9 cellular contexts compared by ENCODE assay signal in genomic region chr12:46385439-46385838, GRCh38. TPM values are rescaled to one million over a fixed set of nuclear protein-coding genes. Genes with fewer than 3 reads are reported as not detected.
DNase-seq lines count a peak whose midpoint lies in the region; TF ChIP-seq lines count a peak whose summit lies in the region.
"Had no signal": no experiment of that assay in that cellular context is flagged by ENCODE, and none has a peak within 500 bp of the region (broad histone marks: within the 10 kb centered on the region; RNA-seq: fewer than 3 reads in every experiment).

No MANE protein-coding gene starts in this region.

- no peaks in the 10 kb centered on the region for H3K27me3 Mint-ChIP-seq in CD8-positive, alpha-beta memory T cell

- H3K4me3 ChIP-seq in CD8-positive, alpha-beta memory T cell (ENCODE audit: low read length), result no peak overlapping the region
- H3K4me3 ChIP-seq in NB4 (ENCODE audit: low read depth, low read length) (peak overlapping the region; percentile 84), esophagus muscularis mucosa (no peak overlapping the region), prostate gland (no peak overlapping the region)

- peak overlapping the region in 5 of 7 donors; percentile 19 to 68 (median 42) for H3K4me3 Mint-ChIP-seq in CD8-positive, alpha-beta memory T cell

- peaks cover 36 to 56% (median 48%) of the 10 kb centered on the region in 3 donors for H3K4me1 Mint-ChIP-seq in CD8-positive, alpha-beta memory T cell

- H3K4me1 ChIP-seq in CD8-positive, alpha-beta memory T cell (ENCODE audit: insufficient read depth, low read length), result peaks cover 26% of the 10 kb centered on the region
- H3K4me1 ChIP-seq in esophagus muscularis mucosa, result peaks cover 51 to 71% (median 70%) of the 10 kb centered on the region in 4 donors
- peaks cover 5% of the 10 kb centered on the region for H3K4me1 ChIP-seq in prostate gland (replicated peaks)

- CTCF ChIA-PET in CD8-positive, alpha-beta memory T cell (lab: Charles Lee), result interaction anchor here (1.1 to 2.1 kb wide), 3 partner anchors 10 to 224 kb away, joined by 3 to 4 read pairs (median 3); no protein-coding TSS in a partner anchor

- no peak for DNase-seq in CD8-positive, alpha-beta memory T cell
- peak; percentile 29 for DNase-seq in NB4 (ENCODE audit: low read depth)
- DNase-seq in esophagus muscularis mucosa (ENCODE audit: extremely low spot score), result no peak
- DNase-seq in prostate gland (ENCODE audit: low spot score), result no peak
- DNase-seq in stimulated activated CD4-positive, alpha-beta T cell treated with anti-CD3 and anti-CD28 coated beads, Interleukin-15, amount 100 ng/mL, for 24 hours, result no peak
- DNase-seq in Ammon's horn (ENCODE audit: low spot score), result no peak
- DNase-seq in middle frontal gyrus (ENCODE audit: extremely low spot score, low spot score), result no peak
- DNase-seq in NCI-H128 (lab: John Stamatoyannopoulos, UW; ENCODE audit: unreplicated experiment), result no peak
- DNase-seq: GOT3 had no signal

- no peaks in the 10 kb centered on the region for H3K9me3 ChIP-seq in CD8-positive, alpha-beta memory T cell (ENCODE audit: low read length)
- H3K9me3 ChIP-seq in esophagus muscularis mucosa (no peaks in the 10 kb centered on the region), prostate gland (no peaks in the 10 kb centered on the region)

- H3K36me3 ChIP-seq in CD8-positive, alpha-beta memory T cell (ENCODE audit: insufficient read depth, low read length), result no peaks in the 10 kb centered on the region
- H3K36me3 ChIP-seq in esophagus muscularis mucosa (no peaks in the 10 kb centered on the region), prostate gland (no peaks in the 10 kb centered on the region)

- intact Hi-C loops in esophagus muscularis mucosa (cut with DNase I), result loop anchor here (10.0 kb wide), 2 partner anchors 139 to 169 kb away; no protein-coding TSS in a partner anchor
- intact Hi-C loops in prostate gland (cut with DNase I), result no loop called here

- peak overlapping the region; percentile 93 for H3K27ac ChIP-seq in CD8-positive, alpha-beta memory T cell (ENCODE audit: low read depth, low read length)
- H3K27ac ChIP-seq in esophagus muscularis mucosa (replicated peaks in 1 of 4) (peak overlapping the region; percentile 99), prostate gland (peak overlapping the region; percentile 6 to 99)

- H3K27ac Mint-ChIP-seq in CD8-positive, alpha-beta memory T cell, result peak overlapping the region in 5 of 8 donors; percentile 11 to 75 (median 54)

- 71% methylated on average over 5 of the region's 5 CpGs for WGBS in esophagus muscularis mucosa
- 86% methylated on average over 5 of the region's 5 CpGs for WGBS in prostate gland

- no peak for TF ChIP-seq POLR2A in NB4 (IDR thresholded peaks at IDR 0.05; ENCODE audit: extremely low read depth, insufficient read length)
- TF ChIP-seq POLR2A in esophagus muscularis mucosa (IDR thresholded peaks at IDR 0.05; ENCODE audit: low read depth), result no peak
- TF ChIP-seq POLR2A in prostate gland (IDR thresholded peaks at IDR 0.05), result no peak

- no peaks in the 10 kb centered on the region for H3K9me3 Mint-ChIP-seq in CD8-positive, alpha-beta memory T cell

- POLR2A ChIA-PET in CD8-positive, alpha-beta memory T cell (lab: Charles Lee), result interaction anchor here (0.7 kb wide), 1 partner anchor 1167 kb away, joined by 5 read pairs; no protein-coding TSS in a partner anchor

- H3K36me3 Mint-ChIP-seq in CD8-positive, alpha-beta memory T cell, result peaks cover 0 to 5% (median under 1%) of the 10 kb centered on the region in 3 donors

- no peaks in the 10 kb centered on the region for H3K27me3 ChIP-seq in CD8-positive, alpha-beta memory T cell (ENCODE audit: insufficient read depth, low read length, poor library complexity, severe bottlenecking)
- H3K27me3 ChIP-seq in esophagus muscularis mucosa, result no peaks in the 10 kb centered on the region
- H3K27me3 ChIP-seq in prostate gland (replicated peaks; ENCODE audit: insufficient read depth), result no peaks in the 10 kb centered on the region

- no peak for TF ChIP-seq EP300 in esophagus muscularis mucosa (IDR thresholded peaks at IDR 0.05)

- TF ChIP-seq CTCF in NB4 (IDR thresholded peaks at IDR 0.05; ENCODE audit: low read depth, low read length) (no peak), esophagus muscularis mucosa (IDR thresholded peaks at IDR 0.05) (no peak), prostate gland (IDR thresholded peaks at IDR 0.05) (no peak)

RNA-seq across cellular contexts. Expression of gene SLC38A2, which starts 12.9 kb away (rescaled TPM):
- 100 to 1,000 TPM; 198 to 202 TPM for total RNA-seq in CD8-positive, alpha-beta memory T cell
- polyA plus RNA-seq in CD8-positive, alpha-beta memory T cell, result 58.4 TPM
- total RNA-seq in esophagus muscularis mucosa (100 to 1,000 TPM; 177 to 241 (median 225) TPM), prostate gland (100 to 1,000 TPM; 116 to 264 TPM)
